In genomic region chr6:82248233-82248735, GRCh38 we compare ENCODE assay signal across 1 cellular context.
TF ChIP-seq lines count a peak whose summit lies in the region.

No MANE protein-coding gene starts in this region.

TF ChIP-seq in HEK293, 187 proteins besides CTCF, POLR2A, EP300 and RAD21 (continued from another document and continues in another):
- TF ChIP-seq PRDM10 (tag by site-specific recombination; IDR thresholded peaks at IDR 0.05) = no peak
- TF ChIP-seq ZNF555 (tag by site-specific recombination; conservative IDR thresholded peaks at IDR 0.05) = no peak
- TF ChIP-seq SCRT2 (tag by site-specific recombination; IDR thresholded peaks at IDR 0.05) = no peak
- no peak for TF ChIP-seq BCL6B (tag by site-specific recombination; IDR thresholded peaks at IDR 0.05)
- peak; percentile 77 for TF ChIP-seq PRDM1 (tag by site-specific recombination; IDR thresholded peaks at IDR 0.05)
- no peak for TF ChIP-seq ZNF19 (tag by site-specific recombination; IDR thresholded peaks at IDR 0.05; ENCODE audit: low read depth)
- no peak for TF ChIP-seq ZNF513 (tag by site-specific recombination; IDR thresholded peaks at IDR 0.05)
- no peak for TF ChIP-seq ZNF585B (tag by site-specific recombination; IDR thresholded peaks at IDR 0.05)
- no peak for TF ChIP-seq ZNF561 (tag by site-specific recombination; IDR thresholded peaks at IDR 0.05; ENCODE audit: borderline replicate concordance)
- peak; percentile 90; the same call in 1 of the 2 replicates for TF ChIP-seq KLF1 (tag by site-specific recombination; IDR thresholded peaks at IDR 0.05)
- TF ChIP-seq GLI4 (tag by site-specific recombination; IDR thresholded peaks at IDR 0.05) = no peak
- TF ChIP-seq, protein P1, sequence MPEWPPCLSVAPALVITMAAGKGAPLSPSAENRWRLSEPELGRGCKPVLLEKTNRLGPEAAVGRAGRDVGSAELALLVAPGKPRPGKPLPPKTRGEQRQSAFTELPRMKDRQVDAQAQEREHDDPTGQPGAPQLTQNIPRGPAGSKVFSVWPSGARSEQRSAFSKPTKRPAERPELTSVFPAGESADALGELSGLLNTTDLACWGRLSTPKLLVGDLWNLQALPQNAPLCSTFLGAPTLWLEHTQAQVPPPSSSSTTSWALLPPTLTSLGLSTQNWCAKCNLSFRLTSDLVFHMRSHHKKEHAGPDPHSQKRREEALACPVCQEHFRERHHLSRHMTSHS (tag by site-specific recombination; IDR thresholded peaks at IDR 0.05) = no peak
- no peak for TF ChIP-seq ZFHX2 (tag by site-specific recombination; conservative IDR thresholded peaks at IDR 0.05)
- TF ChIP-seq ZSCAN5A (tag by site-specific recombination; IDR thresholded peaks at IDR 0.05) = no peak
- TF ChIP-seq ZNF114 (tag by site-specific recombination; IDR thresholded peaks at IDR 0.05) = no peak
- no peak for TF ChIP-seq ZBTB10 (tag by site-specific recombination; IDR thresholded peaks at IDR 0.05)
- no peak for TF ChIP-seq ZFP41 (tag by site-specific recombination; IDR thresholded peaks at IDR 0.05; ENCODE audit: borderline replicate concordance)
- TF ChIP-seq ZNF704 (tag by site-specific recombination; IDR thresholded peaks at IDR 0.05) = no peak
- TF ChIP-seq, protein P2, sequence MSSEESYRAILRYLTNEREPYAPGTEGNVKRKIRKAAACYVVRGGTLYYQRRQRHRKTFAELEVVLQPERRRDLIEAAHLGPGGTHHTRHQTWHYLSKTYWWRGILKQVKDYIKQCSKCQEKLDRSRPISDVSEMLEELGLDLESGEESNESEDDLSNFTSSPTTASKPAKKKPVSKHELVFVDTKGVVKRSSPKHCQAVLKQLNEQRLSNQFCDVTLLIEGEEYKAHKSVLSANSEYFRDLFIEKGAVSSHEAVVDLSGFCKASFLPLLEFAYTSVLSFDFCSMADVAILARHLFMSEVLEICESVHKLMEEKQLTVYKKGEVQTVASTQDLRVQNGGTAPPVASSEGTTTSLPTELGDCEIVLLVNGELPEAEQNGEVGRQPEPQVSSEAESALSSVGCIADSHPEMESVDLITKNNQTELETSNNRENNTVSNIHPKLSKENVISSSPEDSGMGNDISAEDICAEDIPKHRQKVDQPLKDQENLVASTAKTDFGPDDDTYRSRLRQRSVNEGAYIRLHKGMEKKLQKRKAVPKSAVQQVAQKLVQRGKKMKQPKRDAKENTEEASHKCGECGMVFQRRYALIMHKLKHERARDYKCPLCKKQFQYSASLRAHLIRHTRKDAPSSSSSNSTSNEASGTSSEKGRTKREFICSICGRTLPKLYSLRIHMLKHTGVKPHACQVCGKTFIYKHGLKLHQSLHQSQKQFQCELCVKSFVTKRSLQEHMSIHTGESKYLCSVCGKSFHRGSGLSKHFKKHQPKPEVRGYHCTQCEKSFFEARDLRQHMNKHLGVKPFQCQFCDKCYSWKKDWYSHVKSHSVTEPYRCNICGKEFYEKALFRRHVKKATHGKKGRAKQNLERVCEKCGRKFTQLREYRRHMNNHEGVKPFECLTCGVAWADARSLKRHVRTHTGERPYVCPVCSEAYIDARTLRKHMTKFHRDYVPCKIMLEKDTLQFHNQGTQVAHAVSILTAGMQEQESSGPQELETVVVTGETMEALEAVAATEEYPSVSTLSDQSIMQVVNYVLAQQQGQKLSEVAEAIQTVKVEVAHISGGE (tag by site-specific recombination; conservative IDR thresholded peaks at IDR 0.05; ENCODE audit: low read depth) = no peak
- TF ChIP-seq ZNF664 (tag by site-specific recombination; IDR thresholded peaks at IDR 0.05) = no peak; the same call in 1 of the 2 replicates
- TF ChIP-seq SP2 (tag by site-specific recombination; IDR thresholded peaks at IDR 0.05) = no peak
- peak; percentile 1; the same call in 1 of the 2 replicates for TF ChIP-seq ZFP37 (tag by site-specific recombination; IDR thresholded peaks at IDR 0.05)
- no peak for TF ChIP-seq REST (tag by site-specific recombination; IDR thresholded peaks at IDR 0.05)
- no peak for TF ChIP-seq ZNF558 (tag by site-specific recombination; IDR thresholded peaks at IDR 0.05)
- TF ChIP-seq, protein P3, sequence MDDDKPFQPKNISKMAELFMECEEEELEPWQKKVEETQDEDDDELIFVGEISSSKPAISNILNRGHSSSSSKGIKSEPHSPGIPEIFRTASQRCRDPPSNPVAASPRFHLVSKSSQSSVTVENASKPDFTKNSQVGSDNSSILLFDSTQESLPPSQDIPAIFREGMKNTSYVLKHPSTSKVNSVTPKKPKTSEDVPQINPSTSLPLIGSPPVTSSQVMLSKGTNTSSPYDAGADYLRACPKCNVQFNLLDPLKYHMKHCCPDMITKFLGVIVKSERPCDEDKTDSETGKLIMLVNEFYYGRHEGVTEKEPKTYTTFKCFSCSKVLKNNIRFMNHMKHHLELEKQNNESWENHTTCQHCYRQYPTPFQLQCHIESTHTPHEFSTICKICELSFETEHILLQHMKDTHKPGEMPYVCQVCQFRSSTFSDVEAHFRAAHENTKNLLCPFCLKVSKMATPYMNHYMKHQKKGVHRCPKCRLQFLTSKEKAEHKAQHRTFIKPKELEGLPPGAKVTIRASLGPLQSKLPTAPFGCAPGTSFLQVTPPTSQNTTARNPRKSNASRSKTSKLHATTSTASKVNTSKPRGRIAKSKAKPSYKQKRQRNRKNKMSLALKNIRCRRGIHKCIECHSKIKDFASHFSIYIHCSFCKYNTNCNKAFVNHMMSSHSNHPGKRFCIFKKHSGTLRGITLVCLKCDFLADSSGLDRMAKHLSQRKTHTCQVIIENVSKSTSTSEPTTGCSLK (tag by site-specific recombination; IDR thresholded peaks at IDR 0.05) = no peak
- TF ChIP-seq ZNF843 (tag by site-specific recombination; IDR thresholded peaks at IDR 0.05) = no peak
- TF ChIP-seq, protein P4, sequence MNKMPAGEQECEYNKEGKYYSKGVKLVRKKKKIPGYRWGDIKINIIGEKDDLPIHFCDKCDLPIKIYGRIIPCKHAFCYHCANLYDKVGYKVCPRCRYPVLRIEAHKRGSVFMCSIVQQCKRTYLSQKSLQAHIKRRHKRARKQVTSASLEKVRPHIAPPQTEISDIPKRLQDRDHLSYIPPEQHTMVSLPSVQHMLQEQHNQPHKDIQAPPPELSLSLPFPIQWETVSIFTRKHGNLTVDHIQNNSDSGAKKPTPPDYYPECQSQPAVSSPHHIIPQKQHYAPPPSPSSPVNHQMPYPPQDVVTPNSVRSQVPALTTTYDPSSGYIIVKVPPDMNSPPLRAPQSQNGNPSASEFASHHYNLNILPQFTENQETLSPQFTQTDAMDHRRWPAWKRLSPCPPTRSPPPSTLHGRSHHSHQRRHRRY (tag by site-specific recombination; IDR thresholded peaks at IDR 0.05) = no peak
